20 cellular contexts compared by ENCODE assay signal in genomic region chr10:6525599-6526160, GRCh38.
"Had no signal": no experiment of that assay in that cellular context is flagged by ENCODE, and none has a peak within 500 bp of the region (broad histone marks: within the 10 kb centered on the region; RNA-seq: fewer than 3 reads in every experiment).

No MANE protein-coding gene starts in this region.

- H3K36me3 ChIP-seq: breast epithelium, gastrocnemius medialis, heart right ventricle, neural progenitor cell, pancreas, thoracic aorta, uterus had no signal

- H3K27ac ChIP-seq: breast epithelium, gastrocnemius medialis, heart right ventricle, neural progenitor cell, pancreas, thoracic aorta, uterus had no signal

- H3K9ac ChIP-seq: neural progenitor cell had no signal

- H3K9me3 Mint-ChIP-seq: activated naive CD4-positive, alpha-beta T cell treated with anti-CD3 and anti-CD28 coated beads, Interleukin-2, amount 50 U/mL, for 72 hours; neural progenitor cell; stimulated activated naive CD8-positive, alpha-beta T cell treated with anti-CD3 and anti-CD28 coated beads, Interleukin-15, amount 100 ng/mL, for 72 hours; WTC11 had no signal

- H3K27ac Mint-ChIP-seq: activated CD4-positive, alpha-beta T cell treated with anti-CD3 and anti-CD28 coated beads, Interleukin-2, amount 10 ng/mL, durations not matched to agents 24 days and 14 days; activated naive CD4-positive, alpha-beta T cell treated with anti-CD3 and anti-CD28 coated beads, Interleukin-2, amount 50 U/mL, for 72 hours; neural progenitor cell; WTC11 had no signal

- H3K4me2 ChIP-seq: neural progenitor cell had no signal

- H3K4me3 ChIP-seq: breast epithelium, gastrocnemius medialis, heart right ventricle, neural progenitor cell, pancreas, thoracic aorta, uterus had no signal

- ATAC-seq: activated naive CD4-positive, alpha-beta T cell treated with anti-CD3 and anti-CD28 coated beads, Interleukin-2, amount 50 U/mL, for 72 hours; gastrocnemius medialis; heart right ventricle; left ventricle myocardium superior; pancreas; stimulated activated naive CD8-positive, alpha-beta T cell treated with anti-CD3 and anti-CD28 coated beads, Interleukin-15, amount 100 ng/mL, for 72 hours; WTC11 had no signal

- H3K27me3 ChIP-seq: breast epithelium, gastrocnemius medialis, neural progenitor cell, pancreas, uterus had no signal

- DNase-seq: activated CD4-positive, alpha-beta T cell treated with anti-CD3 and anti-CD28 coated beads, Interleukin-2, amount 10 ng/mL, durations not matched to agents 24 days and 14 days; activated CD8-positive, alpha-beta memory T cell treated with anti-CD3 and anti-CD28 coated beads for 24 hours; anterior cingulate cortex; gastrocnemius medialis; heart right ventricle; kidney; left ventricle myocardium superior; mesenchymal stem cell; pancreas; stimulated activated CD4-positive, alpha-beta T cell treated with anti-CD3 and anti-CD28 coated beads, Interleukin-4, amount 100 ng/mL, for 1 hour; stimulated activated CD8-positive, alpha-beta memory T cell treated with anti-CD3 and anti-CD28 coated beads, Interleukin-4, amount 100 ng/mL, for 48 hours; stimulated activated naive CD8-positive, alpha-beta T cell treated with anti-CD3 and anti-CD28 coated beads, Interleukin-15, amount 100 ng/mL, for 72 hours; SW 1271; T1000; uterus had no signal

- H2AFZ ChIP-seq: neural progenitor cell had no signal

- H3K4me3 Mint-ChIP-seq: activated CD4-positive, alpha-beta T cell treated with anti-CD3 and anti-CD28 coated beads, Interleukin-2, amount 10 ng/mL, durations not matched to agents 24 days and 14 days; neural progenitor cell; stimulated activated naive CD8-positive, alpha-beta T cell treated with anti-CD3 and anti-CD28 coated beads, Interleukin-15, amount 100 ng/mL, for 72 hours; WTC11 had no signal

- H3K27me3 Mint-ChIP-seq: activated CD4-positive, alpha-beta T cell treated with anti-CD3 and anti-CD28 coated beads, Interleukin-2, amount 10 ng/mL, durations not matched to agents 24 days and 14 days; stimulated activated naive CD8-positive, alpha-beta T cell treated with anti-CD3 and anti-CD28 coated beads, Interleukin-15, amount 100 ng/mL, for 72 hours had no signal

- H3K9me3 ChIP-seq: breast epithelium, gastrocnemius medialis, heart right ventricle, pancreas, thoracic aorta, uterus had no signal

- H3K36me3 Mint-ChIP-seq: neural progenitor cell, WTC11 had no signal

- H3K4me1 Mint-ChIP-seq: neural progenitor cell had no signal

- H3K4me1 ChIP-seq: breast epithelium, gastrocnemius medialis, heart right ventricle, pancreas, uterus had no signal
